16 cellular contexts compared by ENCODE assay signal in genomic region chr7:87413951-87414381, GRCh38.
A peak's percentile ranks its signal among the peaks of the same experiment; 100 is the strongest.
DNase-seq lines count a peak whose midpoint lies in the region; ATAC-seq and TF ChIP-seq lines count a peak whose summit lies in the region.
"Had no signal": no experiment of that assay in that cellular context is flagged by ENCODE, and none has a peak within 500 bp of the region (broad histone marks: within the 10 kb centered on the region; RNA-seq: fewer than 3 reads in every experiment).

No MANE protein-coding gene starts in this region.

- H3K9me3 ChIP-seq in HAP-1 = no peaks in the 10 kb centered on the region

- no peak overlapping the region for H3K27ac ChIP-seq in foreskin keratinocyte
- H3K27ac ChIP-seq in skin epidermis = peak overlapping the region in 13 of 21 experiments; percentile 0 to 70 (median 35)
- H3K27ac ChIP-seq: KMS-11, PC-9, VCaP had no signal

- no peaks in the 10 kb centered on the region for H3K27me3 Mint-ChIP-seq in activated T-helper 17 cell treated with anti-CD3 and anti-CD28 coated beads, Interleukin-2, amount 50 U/mL, for 72 hours
- H3K27me3 Mint-ChIP-seq: activated T-cell treated with anti-CD3 and anti-CD28 coated beads, Interleukin-2, amount 50 U/mL, for 24 hours; central memory CD8-positive, alpha-beta T cell had no signal

- no peaks in the 10 kb centered on the region for H3K4me1 ChIP-seq in HAP-1
- H3K4me1 ChIP-seq in foreskin keratinocyte = no peaks in the 10 kb centered on the region

- ATAC-seq in activated T-helper 17 cell treated with anti-CD3 and anti-CD28 coated beads, Interleukin-2, amount 50 U/mL, for 72 hours (replicated peaks) = peak; percentile 26
- ATAC-seq in foreskin keratinocyte (peak; percentile 71), HG03342 (IDR thresholded peaks at IDR 0.05; ENCODE audit: unreplicated experiment) (no peak)
- ATAC-seq: GM23338 had no signal

- H3K4me1 Mint-ChIP-seq in activated T-helper 17 cell treated with anti-CD3 and anti-CD28 coated beads, Interleukin-2, amount 50 U/mL, for 72 hours = no peaks in the 10 kb centered on the region
- H3K4me1 Mint-ChIP-seq: central memory CD8-positive, alpha-beta T cell; GM23338 had no signal

- no peaks in the 10 kb centered on the region for H3K9me3 Mint-ChIP-seq in activated T-helper 17 cell treated with anti-CD3 and anti-CD28 coated beads, Interleukin-2, amount 50 U/mL, for 72 hours
- H3K9me3 Mint-ChIP-seq: activated T-cell treated with anti-CD3 and anti-CD28 coated beads, Interleukin-2, amount 50 U/mL, for 24 hours; central memory CD8-positive, alpha-beta T cell; GM23338 had no signal

- no peaks in the 10 kb centered on the region for H3K36me3 ChIP-seq in HAP-1 (replicated peaks)

- no peak overlapping the region for H3K4me3 ChIP-seq in HAP-1
- no peak overlapping the region for H3K4me3 ChIP-seq in skin epidermis
- H3K4me3 ChIP-seq: GM23338, PC-9 had no signal

- H3K4me3 Mint-ChIP-seq in activated T-helper 17 cell treated with anti-CD3 and anti-CD28 coated beads, Interleukin-2, amount 50 U/mL, for 72 hours = no peak overlapping the region
- H3K4me3 Mint-ChIP-seq: activated T-cell treated with anti-CD3 and anti-CD28 coated beads, Interleukin-2, amount 50 U/mL, for 24 hours; central memory CD8-positive, alpha-beta T cell; GM23338 had no signal

- no peak for TF ChIP-seq CTCF in foreskin keratinocyte (conservative IDR thresholded peaks at IDR 0.05)

- H3K27me3 ChIP-seq in HAP-1 (ENCODE audit: low read depth) = no peaks in the 10 kb centered on the region
- no peaks in the 10 kb centered on the region for H3K27me3 ChIP-seq in foreskin keratinocyte

- in situ Hi-C loops in HAP-1 (cut with MboI; ENCODE audit: low sequenced_read_pairs) = loop anchor here (5.0 to 25.0 kb wide), 2 partner anchors 102 to 477 kb away; no protein-coding TSS in a partner anchor

- no peak overlapping the region for H3K27ac Mint-ChIP-seq in activated T-helper 17 cell treated with anti-CD3 and anti-CD28 coated beads, Interleukin-2, amount 50 U/mL, for 72 hours
- H3K27ac Mint-ChIP-seq: activated T-cell treated with anti-CD3 and anti-CD28 coated beads, Interleukin-2, amount 50 U/mL, for 24 hours; GM23338 had no signal

- H3K36me3 Mint-ChIP-seq in activated T-helper 17 cell treated with anti-CD3 and anti-CD28 coated beads, Interleukin-2, amount 50 U/mL, for 72 hours (ENCODE audit: low read depth) = no peaks in the 10 kb centered on the region

- DNase-seq in HAP-1 (ENCODE audit: low spot score in 2 of 2) (peak; percentile 41 to 61), foreskin keratinocyte (peak; percentile 32 to 52), kidney glomerular epithelial cell (lab: John Stamatoyannopoulos, UW) (no peak), DMS 273 treated with DMSO at 0.1 percent for 48 hours (lab: John Stamatoyannopoulos, UW) (no peak), HuH-7.5 (ENCODE audit: low spot score) (no peak)
- DNase-seq: activated T-cell treated with anti-CD3 and anti-CD28 coated beads, Interleukin-2, amount 50 U/mL, for 24 hours; DMS79 treated with DMSO at 0.1 percent for 48 hours; NCI-H2171 treated with DMSO at 0.1 percent for 48 hours had no signal

Comparison
In these comparisons a context has a peak if more than half of its experiments do, and no peak if none do; other contexts are left out.
1. DNase-seq: peak in HAP-1 (2 of 2) and foreskin keratinocyte (2 of 2); none in kidney glomerular epithelial cell (single experiment), DMS 273 treated with DMSO at 0.1 percent for 48 hours (single experiment) and HuH-7.5 (single experiment).